29 cellular contexts compared by ENCODE assay signal in genomic region chr3:166518040-166518439, GRCh38.
DNase-seq lines count a peak whose midpoint lies in the region; ATAC-seq, FAIRE-seq and TF ChIP-seq lines count a peak whose summit lies in the region.
"Had no signal": no experiment of that assay in that cellular context is flagged by ENCODE, and none has a peak within 500 bp of the region (broad histone marks: within the 10 kb centered on the region; RNA-seq: fewer than 3 reads in every experiment).

No MANE protein-coding gene starts in this region.

- POLR2A ChIA-PET in activated CD4-positive, alpha-beta memory T cell treated with anti-CD3 and anti-CD28 coated beads, Interleukin-2, amount 10 ng/mL, durations not matched to agents 7 days and 5 days (lab: Charles Lee), result no interaction called here

- H3K79me2 ChIP-seq in GM23338 (replicated peaks; ENCODE audit: insufficient read depth), result no peaks in the 10 kb centered on the region

- H4K20me1 ChIP-seq in GM23338 (replicated peaks; ENCODE audit: insufficient read depth), result no peaks in the 10 kb centered on the region
- H4K20me1 ChIP-seq: BLaER1 had no signal

- no peaks in the 10 kb centered on the region for H3K36me3 ChIP-seq in GM23338 (ENCODE audit: insufficient read depth)
- H3K36me3 ChIP-seq in kidney (ENCODE audit: control insufficient read depth in 1 of 2, insufficient read depth in 2 of 2, low read length in 2 of 2), result no peaks in the 10 kb centered on the region
- H3K36me3 ChIP-seq: BE2C, BLaER1 had no signal

- H3K27ac Mint-ChIP-seq in GM23338, result no peak overlapping the region
- no peak overlapping the region for H3K27ac Mint-ChIP-seq in activated CD4-positive, alpha-beta memory T cell treated with anti-CD3 and anti-CD28 coated beads, Interleukin-2, amount 10 ng/mL, durations not matched to agents 7 days and 5 days
- H3K27ac Mint-ChIP-seq: CD14-positive monocyte; CD4-positive, alpha-beta memory T cell; CD4-positive, CD25-positive, alpha-beta regulatory T cell; CD8-positive, alpha-beta memory T cell had no signal

- peaks cover 29% of the 10 kb centered on the region for H3K9me3 Mint-ChIP-seq in GM23338
- peaks cover 8% of the 10 kb centered on the region for H3K9me3 Mint-ChIP-seq in activated CD4-positive, alpha-beta memory T cell treated with anti-CD3 and anti-CD28 coated beads, Interleukin-2, amount 10 ng/mL, durations not matched to agents 7 days and 5 days

- TF ChIP-seq CTCF in GM23338 (conservative IDR thresholded peaks at IDR 0.05; ENCODE audit: low read depth in 2 of 2) (no peak), kidney (IDR thresholded peaks at IDR 0.05; ENCODE audit: borderline replicate concordance, extremely low read depth, insufficient read depth) (no peak)

- no peak overlapping the region for H3K4me3 ChIP-seq in GM23338
- no peak overlapping the region for H3K4me3 ChIP-seq in kidney (ENCODE audit: low read length in 2 of 2)
- H3K4me3 ChIP-seq: BLaER1, GM12878 had no signal

- H3K27me3 ChIP-seq in GM23338 (ENCODE audit: insufficient read depth), result no peaks in the 10 kb centered on the region
- H3K27me3 ChIP-seq: BE2C, BLaER1 had no signal

- CTCF ChIA-PET in activated CD4-positive, alpha-beta memory T cell treated with anti-CD3 and anti-CD28 coated beads, Interleukin-2, amount 10 ng/mL, durations not matched to agents 7 days and 5 days (lab: Charles Lee), result no interaction called here

- H3F3A ChIP-seq in GM23338 (replicated peaks; ENCODE audit: low read depth), result no peaks in the 10 kb centered on the region

- H2AFZ ChIP-seq in GM23338, result peak overlapping the region; percentile 89

- FAIRE-seq in kidney (lab: Jason Lieb, UNC), result no peak
- FAIRE-seq: A204.1, GM12878, GM12892, GM18507 had no signal

- peaks cover 0 to 4% of the 10 kb centered on the region in 2 donors for H3K9me3 ChIP-seq in kidney (ENCODE audit: control insufficient read depth in 1 of 2, low read length in 2 of 2)
- H3K9me3 ChIP-seq: BE2C, BLaER1 had no signal

- in situ Hi-C loops in SK-MEL-5 (cut with HindIII; ENCODE audit: low pct_unique_long_range_greater_than_20kb, low sequenced_read_pairs), result no loop called here

- H3K27ac ChIP-seq in GM23338 (ENCODE audit: low read depth) (no peak overlapping the region), kidney (ENCODE audit: low read depth in 2 of 2, low read length in 2 of 2) (no peak overlapping the region)
- H3K27ac ChIP-seq: BLaER1 had no signal

- H3K9me2 ChIP-seq in GM23338 (ENCODE audit: insufficient read depth), result no peaks in the 10 kb centered on the region

- no peaks in the 10 kb centered on the region for H3K4me1 ChIP-seq in GM23338 (ENCODE audit: insufficient read depth)
- H3K4me1 ChIP-seq in kidney (ENCODE audit: control insufficient read depth in 1 of 2, insufficient read depth in 1 of 2, low read depth in 1 of 2, low read length in 2 of 2), result no peaks in the 10 kb centered on the region
- H3K4me1 ChIP-seq: BE2C, BLaER1 had no signal

- DNase-seq in GM23338 (ENCODE audit: low spot score) (no peak), HuH-7 (ENCODE audit: low spot score) (peak; percentile 0), SK-MEL-5 (ENCODE audit: low read depth, low spot score) (peak; percentile 78), kidney (peak; percentile 10), NCI-H524 (lab: John Stamatoyannopoulos, UW) (no peak), HPDE6-E6E7 (ENCODE audit: extremely low spot score) (no peak)
- DNase-seq in activated CD4-positive, alpha-beta memory T cell treated with anti-CD3 and anti-CD28 coated beads, Interleukin-2, amount 10 ng/mL, durations not matched to agents 7 days and 5 days, result no peak
- DNase-seq: 8988T; ACHN; BE2C; C1 segment of cervical spinal cord; CD4-positive, CD25-positive, alpha-beta regulatory T cell; CD8-positive, alpha-beta memory T cell; COR-L47; DMS 273 treated with DMSO at 0.1 percent for 48 hours; DMS153; DMS53; DMS79; DND-41; EL; GDM1 had no signal

- intact Hi-C loops in kidney (cut with DNase I), result no loop called here

- H3K4me3 Mint-ChIP-seq in GM23338, result no peak overlapping the region
- H3K4me3 Mint-ChIP-seq in activated CD4-positive, alpha-beta memory T cell treated with anti-CD3 and anti-CD28 coated beads, Interleukin-2, amount 10 ng/mL, durations not matched to agents 7 days and 5 days, result no peak overlapping the region
- H3K4me3 Mint-ChIP-seq: CD14-positive monocyte; CD4-positive, alpha-beta memory T cell; CD4-positive, CD25-positive, alpha-beta regulatory T cell; CD8-positive, alpha-beta memory T cell had no signal

- H3K4me2 ChIP-seq in GM23338, result no peak overlapping the region
- H3K4me2 ChIP-seq: BLaER1 had no signal

- H3K4me1 Mint-ChIP-seq in GM23338, result peaks cover 3% of the 10 kb centered on the region; the same call in 2 of the 3 replicates
- no peaks in the 10 kb centered on the region for H3K4me1 Mint-ChIP-seq in activated CD4-positive, alpha-beta memory T cell treated with anti-CD3 and anti-CD28 coated beads, Interleukin-2, amount 10 ng/mL, durations not matched to agents 7 days and 5 days
- H3K4me1 Mint-ChIP-seq: CD14-positive monocyte; CD4-positive, alpha-beta memory T cell; CD4-positive, CD25-positive, alpha-beta regulatory T cell; CD8-positive, alpha-beta memory T cell had no signal

- H3K36me3 Mint-ChIP-seq in GM23338 (ENCODE audit: low read depth), result peaks cover 15% of the 10 kb centered on the region; the same call in 2 of the 3 replicates
- H3K36me3 Mint-ChIP-seq in activated CD4-positive, alpha-beta memory T cell treated with anti-CD3 and anti-CD28 coated beads, Interleukin-2, amount 10 ng/mL, durations not matched to agents 7 days and 5 days (ENCODE audit: low read depth), result no peaks in the 10 kb centered on the region
- H3K36me3 Mint-ChIP-seq: CD14-positive monocyte; CD4-positive, alpha-beta memory T cell; CD4-positive, CD25-positive, alpha-beta regulatory T cell; CD8-positive, alpha-beta memory T cell had no signal

- no peaks in the 10 kb centered on the region for H3K27me3 Mint-ChIP-seq in GM23338 (ENCODE audit: insufficient read depth, low read depth, poor library complexity)
- no peaks in the 10 kb centered on the region for H3K27me3 Mint-ChIP-seq in activated CD4-positive, alpha-beta memory T cell treated with anti-CD3 and anti-CD28 coated beads, Interleukin-2, amount 10 ng/mL, durations not matched to agents 7 days and 5 days
- H3K27me3 Mint-ChIP-seq: CD4-positive, alpha-beta memory T cell; CD4-positive, CD25-positive, alpha-beta regulatory T cell; CD8-positive, alpha-beta memory T cell had no signal

- no peak overlapping the region for H3K9ac ChIP-seq in kidney (ENCODE audit: low read length in 2 of 2)
- H3K9ac ChIP-seq: BLaER1 had no signal

- ATAC-seq in GM23338 (no peak), HG03045 (IDR thresholded peaks at IDR 0.05; ENCODE audit: unreplicated experiment) (no peak)
- ATAC-seq: GM12878 had no signal

TF ChIP-seq in GM23338, 12 proteins besides CTCF, POLR2A, EP300 and RAD21:
- TF ChIP-seq JUNB (IDR thresholded peaks at IDR 0.05; ENCODE audit: unreplicated experiment), result no peak
- no peak for TF ChIP-seq POLR2AphosphoS5 (IDR thresholded peaks at IDR 0.05; ENCODE audit: low read depth)
- TF ChIP-seq CREB1 (CRISPR knock-in tag; IDR thresholded peaks at IDR 0.05; ENCODE audit: low read depth), result no peak
- no peak for TF ChIP-seq STAT1 (IDR thresholded peaks at IDR 0.05; ENCODE audit: unreplicated experiment)
- TF ChIP-seq, protein P1, sequence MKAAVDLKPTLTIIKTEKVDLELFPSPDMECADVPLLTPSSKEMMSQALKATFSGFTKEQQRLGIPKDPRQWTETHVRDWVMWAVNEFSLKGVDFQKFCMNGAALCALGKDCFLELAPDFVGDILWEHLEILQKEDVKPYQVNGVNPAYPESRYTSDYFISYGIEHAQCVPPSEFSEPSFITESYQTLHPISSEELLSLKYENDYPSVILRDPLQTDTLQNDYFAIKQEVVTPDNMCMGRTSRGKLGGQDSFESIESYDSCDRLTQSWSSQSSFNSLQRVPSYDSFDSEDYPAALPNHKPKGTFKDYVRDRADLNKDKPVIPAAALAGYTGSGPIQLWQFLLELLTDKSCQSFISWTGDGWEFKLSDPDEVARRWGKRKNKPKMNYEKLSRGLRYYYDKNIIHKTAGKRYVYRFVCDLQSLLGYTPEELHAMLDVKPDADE (IDR thresholded peaks at IDR 0.05), result no peak

Comparison
In these comparisons a context has a peak if more than half of its experiments do, and no peak if none do; other contexts are left out.
1. DNase-seq: peak in HuH-7 (single experiment), SK-MEL-5 (single experiment) and kidney (single experiment); none in GM23338 (single experiment), NCI-H524 (0 of 2), activated CD4-positive, alpha-beta memory T cell treated with anti-CD3 and anti-CD28 coated beads, Interleukin-2, amount 10 ng/mL, durations not matched to agents 7 days and 5 days (single experiment) and HPDE6-E6E7 (single experiment).